Comparison of ENCODE assay signal across 1 cellular context in the genomic region with DNA sequence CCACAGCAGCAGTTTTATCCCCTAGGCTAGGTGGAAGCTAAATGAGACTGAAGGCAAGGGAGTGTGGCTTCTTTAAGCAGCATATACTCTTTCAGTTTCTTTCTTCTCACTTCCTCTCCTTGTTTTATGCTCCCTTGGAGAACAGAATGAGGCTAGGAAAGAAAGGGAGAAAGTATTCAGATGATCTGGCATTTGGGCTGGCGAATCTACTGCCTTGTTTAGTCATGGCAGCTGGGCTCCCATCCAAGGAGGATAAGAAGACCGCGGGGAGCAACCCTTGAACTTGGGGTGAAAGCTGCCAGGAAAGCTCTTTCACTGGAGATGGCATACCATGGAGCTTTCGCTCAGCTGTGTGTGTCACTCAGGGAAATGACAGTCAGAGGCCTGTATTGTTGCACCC.
TF ChIP-seq lines count a peak whose summit lies in the region.

No MANE protein-coding gene starts in this region.

TF ChIP-seq in IMR-90, 13 proteins besides CTCF, POLR2A, EP300 and RAD21 (continued from another document):
- TF ChIP-seq, protein P1, sequence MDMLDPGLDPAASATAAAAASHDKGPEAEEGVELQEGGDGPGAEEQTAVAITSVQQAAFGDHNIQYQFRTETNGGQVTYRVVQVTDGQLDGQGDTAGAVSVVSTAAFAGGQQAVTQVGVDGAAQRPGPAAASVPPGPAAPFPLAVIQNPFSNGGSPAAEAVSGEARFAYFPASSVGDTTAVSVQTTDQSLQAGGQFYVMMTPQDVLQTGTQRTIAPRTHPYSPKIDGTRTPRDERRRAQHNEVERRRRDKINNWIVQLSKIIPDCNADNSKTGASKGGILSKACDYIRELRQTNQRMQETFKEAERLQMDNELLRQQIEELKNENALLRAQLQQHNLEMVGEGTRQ (IDR thresholded peaks at IDR 0.05; ENCODE audit: low read depth, low read length), result no peak
- TF ChIP-seq MAZ (IDR thresholded peaks at IDR 0.05; ENCODE audit: borderline replicate concordance, low read depth, low read length), result no peak
- no peak for TF ChIP-seq NFE2L2 (IDR thresholded peaks at IDR 0.05; ENCODE audit: low read depth, low read length)
- TF ChIP-seq, protein P2, sequence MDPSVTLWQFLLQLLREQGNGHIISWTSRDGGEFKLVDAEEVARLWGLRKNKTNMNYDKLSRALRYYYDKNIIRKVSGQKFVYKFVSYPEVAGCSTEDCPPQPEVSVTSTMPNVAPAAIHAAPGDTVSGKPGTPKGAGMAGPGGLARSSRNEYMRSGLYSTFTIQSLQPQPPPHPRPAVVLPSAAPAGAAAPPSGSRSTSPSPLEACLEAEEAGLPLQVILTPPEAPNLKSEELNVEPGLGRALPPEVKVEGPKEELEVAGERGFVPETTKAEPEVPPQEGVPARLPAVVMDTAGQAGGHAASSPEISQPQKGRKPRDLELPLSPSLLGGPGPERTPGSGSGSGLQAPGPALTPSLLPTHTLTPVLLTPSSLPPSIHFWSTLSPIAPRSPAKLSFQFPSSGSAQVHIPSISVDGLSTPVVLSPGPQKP (IDR thresholded peaks at IDR 0.05; ENCODE audit: borderline replicate concordance, low read depth, low read length), result no peak
- no peak for TF ChIP-seq MAFK (IDR thresholded peaks at IDR 0.05; ENCODE audit: low read depth, low read length)
